Comparison of ENCODE assay signal across 34 cellular contexts in the genomic region with DNA sequence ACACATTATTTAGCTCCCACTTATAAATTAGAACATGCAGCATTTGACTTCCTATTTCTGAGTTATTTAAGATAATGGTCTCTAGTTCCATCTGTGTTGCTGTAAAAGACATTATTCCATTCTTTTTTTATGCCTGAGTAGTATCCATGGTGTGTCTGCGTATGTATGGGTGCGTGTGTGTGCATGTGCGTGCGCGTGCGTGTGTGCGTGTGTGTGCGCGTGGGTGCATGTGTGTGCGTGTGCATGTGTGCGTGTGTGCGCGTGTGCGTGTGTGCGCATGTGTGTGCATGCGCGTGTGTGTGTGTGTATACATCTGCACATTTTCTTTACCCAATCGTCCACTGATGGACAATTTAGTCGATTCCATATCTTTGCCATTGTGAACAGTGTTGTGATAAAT.
"Had no signal": no experiment of that assay in that cellular context is flagged by ENCODE, and none has a peak within 500 bp of the region (broad histone marks: within the 10 kb centered on the region; RNA-seq: fewer than 3 reads in every experiment).

No MANE protein-coding gene starts in this region.

- DNase-seq: Karpas-422, Kasumi-1, MG63, MM.1S, MV-4-11, NCI-H1048, NCI-H1092, NCI-H1092 treated with DMSO at 0.1 percent for 48 hours, NCI-H1105, NCI-H1105 treated with DMSO at 0.1 percent for 48 hours, NCI-H1417, NCI-H1417 treated with DMSO at 0.1 percent for 48 hours, NCI-H1436, NCI-H1436 treated with DMSO at 0.1 percent for 48 hours, NCI-H146, NCI-H1694, NCI-H1694 treated with DMSO at 0.1 percent for 48 hours, NCI-H187, NCI-H187 treated with DMSO at 0.1 percent for 48 hours, NCI-H1930, NCI-H2029, NCI-H2029 treated with DMSO at 0.1 percent for 48 hours, NCI-H2081, NCI-H2081 treated with DMSO at 0.1 percent for 48 hours, NCI-H2107, NCI-H2171, NCI-H2171 treated with DMSO at 0.1 percent for 48 hours, NCI-H2227 treated with DMSO at 0.1 percent for 48 hours, NCI-H226, NCI-H345, NCI-H446, NCI-H446 treated with DMSO at 0.1 percent for 48 hours, NCI-H510A, NCI-H510A treated with DMSO at 0.1 percent for 48 hours had no signal

- H3K27me3 ChIP-seq: MG63 had no signal

- H3K9me3 ChIP-seq: MG63 had no signal

- H3K36me3 ChIP-seq: MG63 had no signal

- H3K4me3 ChIP-seq: MG63 had no signal
